24 cellular contexts compared by ENCODE assay signal in genomic region chr4:26866203-26866602, GRCh38. TPM values are rescaled to one million over a fixed set of nuclear protein-coding genes. Genes with fewer than 3 reads are reported as not detected.
DNase-seq lines count a peak whose midpoint lies in the region; ATAC-seq, FAIRE-seq and TF ChIP-seq lines count a peak whose summit lies in the region.
"Had no signal": no experiment of that assay in that cellular context is flagged by ENCODE, and none has a peak within 500 bp of the region (broad histone marks: within the 10 kb centered on the region; RNA-seq: fewer than 3 reads in every experiment).

No MANE protein-coding gene starts in this region.

- H3K36me3 ChIP-seq in GM23338 (ENCODE audit: insufficient read depth) (no peaks in the 10 kb centered on the region), K562 (ENCODE audit: control insufficient read depth, insufficient read depth, low read length) (no peaks in the 10 kb centered on the region)
- H3K36me3 ChIP-seq: brain microvascular endothelial cell, colonic mucosa, heart right ventricle, vagina, WERI-Rb-1 had no signal

- H3K4me1 Mint-ChIP-seq in activated CD8-positive, alpha-beta T cell treated with anti-CD3 and anti-CD28 coated beads for 36 hours (ENCODE audit: low read depth), result peaks cover 68% of the 10 kb centered on the region
- H3K4me1 Mint-ChIP-seq in activated CD8-positive, alpha-beta T cell treated with anti-CD3 and anti-CD28 coated beads, Interleukin-2, amount 10 ng/mL, durations not matched to agents 7 days and 5 days (ENCODE audit: low read depth), result peaks cover 64% of the 10 kb centered on the region
- peaks cover 53% of the 10 kb centered on the region for H3K4me1 Mint-ChIP-seq in GM23338
- peaks cover 59 to 76% of the 10 kb centered on the region in 2 donors for H3K4me1 Mint-ChIP-seq in natural killer cell treated with Interleukin-12 subunit alpha and Interleukin-12 subunit beta and Interleukin-15 and Interleukin-18, amount 100 ng/mL, for 72 hours (ENCODE audit: low read depth in 2 of 2)

- no peak for ATAC-seq in activated CD8-positive, alpha-beta T cell treated with anti-CD3 and anti-CD28 coated beads for 36 hours
- ATAC-seq in activated CD8-positive, alpha-beta T cell treated with anti-CD3 and anti-CD28 coated beads, Interleukin-2, amount 10 ng/mL, durations not matched to agents 7 days and 5 days, result no peak
- ATAC-seq in GM23338 (peak; percentile 43), K562 (no peak; the same call in 2 of the 3 replicates)
- no peak for ATAC-seq in natural killer cell treated with Interleukin-12 subunit alpha and Interleukin-12 subunit beta and Interleukin-15 and Interleukin-18, amount 100 ng/mL, for 72 hours
- ATAC-seq: A549, heart right ventricle, left ventricle myocardium superior, PC-3 had no signal

- H3K9me3 ChIP-seq in K562 (replicated peaks; ENCODE audit: control insufficient read depth, insufficient read depth, low read depth, low read length), result no peaks in the 10 kb centered on the region
- H3K9me3 ChIP-seq: A549, colonic mucosa, heart right ventricle, vagina had no signal

- peaks cover 4% of the 10 kb centered on the region; the same call in 1 of the 2 replicates for H3F3A ChIP-seq in GM23338 (replicated peaks; ENCODE audit: low read depth)

- no peak overlapping the region for H3K27ac ChIP-seq in GM23338 (ENCODE audit: low read depth)
- H3K27ac ChIP-seq in K562 (ENCODE audit: extremely low read depth, low read depth, low read length), result no peak overlapping the region
- H3K27ac ChIP-seq: A549, brain microvascular endothelial cell, colonic mucosa, vagina, WERI-Rb-1 had no signal

- no peak for DNase-seq in activated CD8-positive, alpha-beta T cell treated with anti-CD3 and anti-CD28 coated beads for 36 hours
- DNase-seq in activated CD8-positive, alpha-beta T cell treated with anti-CD3 and anti-CD28 coated beads, Interleukin-2, amount 10 ng/mL, durations not matched to agents 7 days and 5 days, result no peak
- DNase-seq in GM23338 (ENCODE audit: low spot score) (peak; percentile 34), K562 (ENCODE audit: extremely low read depth in 1 of 4, low spot score in 3 of 4) (no peak), ecto neural progenitor cell (ENCODE audit: low spot score) (no peak), GF-D8 (lab: John Stamatoyannopoulos, UW) (no peak), posterior cingulate gyrus (no peak)
- no peak for DNase-seq in natural killer cell treated with Interleukin-12 subunit alpha and Interleukin-12 subunit beta and Interleukin-15 and Interleukin-18, amount 100 ng/mL, for 72 hours (ENCODE audit: low spot score)
- DNase-seq: activated CD4-positive, alpha-beta memory T cell treated with anti-CD3 and anti-CD28 coated beads, Interleukin-2, amount 10 ng/mL, durations not matched to agents 7 days and 5 days; brain microvascular endothelial cell; colonic mucosa; heart right ventricle; Kasumi-1; left ventricle myocardium superior; NCI-H1092; NCI-H2029; PC-3; retina; SIG-M5; stimulated activated CD4-positive, alpha-beta T cell treated with anti-CD3 and anti-CD28 coated beads, Interleukin-12 subunit alpha, Interleukin-12 subunit beta, amount 100 ng/mL, for 4 hours; WERI-Rb-1 had no signal

- CTCF ChIA-PET in activated CD8-positive, alpha-beta T cell treated with anti-CD3 and anti-CD28 coated beads for 36 hours (lab: Charles Lee), result interaction anchor here (1.0 to 1.7 kb wide), 2 partner anchors 135 to 144 kb away, joined by 4 to 8 read pairs; no protein-coding TSS in a partner anchor
- CTCF ChIA-PET in activated CD8-positive, alpha-beta T cell treated with anti-CD3 and anti-CD28 coated beads, Interleukin-2, amount 10 ng/mL, durations not matched to agents 7 days and 5 days (lab: Charles Lee), result interaction anchor here (1.1 to 2.1 kb wide), 4 partner anchors 13 to 135 kb away, joined by 3 to 7 read pairs (median 4); no protein-coding TSS in a partner anchor
- CTCF ChIA-PET in K562 (lab: Yijun Ruan, JAX; ENCODE audit: low intra/inter-chr PET ratio), result no interaction called here

- H3K9ac ChIP-seq in K562 (ENCODE audit: insufficient read depth in 1 of 2, low read depth in 2 of 2, low read length in 2 of 2), result no peak overlapping the region

- H3K4me1 ChIP-seq in GM23338 (ENCODE audit: insufficient read depth) (peaks cover 30% of the 10 kb centered on the region), K562 (replicated peaks in 1 of 2; ENCODE audit: control insufficient read depth in 2 of 2, insufficient read depth in 2 of 2, low read length in 2 of 2) (peaks cover 15% of the 10 kb centered on the region in 2 experiments; a peak in 4 of 5 replicates)

- H3K9me1 ChIP-seq in K562 (ENCODE audit: control insufficient read depth, insufficient read depth, low read length), result no peaks in the 10 kb centered on the region

- BruUV-seq in K562 (replicated peaks; lab: Mats Ljungman, UMichigan), result no TSS peak

- H3K9me3 Mint-ChIP-seq in activated CD8-positive, alpha-beta T cell treated with anti-CD3 and anti-CD28 coated beads for 36 hours, result no peaks in the 10 kb centered on the region
- no peaks in the 10 kb centered on the region for H3K9me3 Mint-ChIP-seq in activated CD8-positive, alpha-beta T cell treated with anti-CD3 and anti-CD28 coated beads, Interleukin-2, amount 10 ng/mL, durations not matched to agents 7 days and 5 days (ENCODE audit: insufficient read depth)
- no peaks in the 10 kb centered on the region for H3K9me3 Mint-ChIP-seq in GM23338
- no peaks in the 10 kb centered on the region for H3K9me3 Mint-ChIP-seq in natural killer cell treated with Interleukin-12 subunit alpha and Interleukin-12 subunit beta and Interleukin-15 and Interleukin-18, amount 100 ng/mL, for 72 hours
- H3K9me3 Mint-ChIP-seq: activated CD4-positive, alpha-beta memory T cell treated with anti-CD3 and anti-CD28 coated beads, Interleukin-2, amount 10 ng/mL, durations not matched to agents 7 days and 5 days had no signal

- H3K36me3 Mint-ChIP-seq in activated CD8-positive, alpha-beta T cell treated with anti-CD3 and anti-CD28 coated beads for 36 hours (ENCODE audit: low read depth), result peaks cover 11% of the 10 kb centered on the region
- peaks cover 25% of the 10 kb centered on the region for H3K36me3 Mint-ChIP-seq in activated CD8-positive, alpha-beta T cell treated with anti-CD3 and anti-CD28 coated beads, Interleukin-2, amount 10 ng/mL, durations not matched to agents 7 days and 5 days (ENCODE audit: low read depth)
- no peaks in the 10 kb centered on the region for H3K36me3 Mint-ChIP-seq in GM23338 (ENCODE audit: low read depth)
- peaks cover 8% of the 10 kb centered on the region for H3K36me3 Mint-ChIP-seq in natural killer cell treated with Interleukin-12 subunit alpha and Interleukin-12 subunit beta and Interleukin-15 and Interleukin-18, amount 100 ng/mL, for 72 hours

- no peak for FAIRE-seq in K562 (lab: Jason Lieb, UNC)
- FAIRE-seq: A549, H54 had no signal

- intact Hi-C loops in activated CD8-positive, alpha-beta T cell treated with anti-CD3 and anti-CD28 coated beads for 36 hours (cut with micrococcal nuclease), result loop anchor here (10.0 kb wide), 2 partner anchors 411 to 541 kb away; partner anchors contain the start of gene RBPJ
- intact Hi-C loops in K562 (cut with micrococcal nuclease) (loop anchor here (10.0 kb wide), 1 partner anchor 411 kb away; no protein-coding TSS in a partner anchor), posterior cingulate gyrus (cut with DNase I) (no loop called here)

- in situ Hi-C loops in K562 (cut with MboI), result no loop called here

- H3K9me2 ChIP-seq in GM23338 (ENCODE audit: insufficient read depth), result no peaks in the 10 kb centered on the region

- no peak for TF ChIP-seq POLR2A in K562 (conservative IDR thresholded peaks at IDR 0.05)

- peaks cover 20% of the 10 kb centered on the region for H3K27me3 ChIP-seq in GM23338 (ENCODE audit: insufficient read depth)
- no peaks in the 10 kb centered on the region for H3K27me3 ChIP-seq in K562 (ENCODE audit: control insufficient read depth in 2 of 2, insufficient read depth in 2 of 2, low read length in 2 of 2)
- H3K27me3 ChIP-seq: brain microvascular endothelial cell, colonic mucosa, heart right ventricle, vagina had no signal

- TF ChIP-seq EP300 in K562 (IDR thresholded peaks at IDR 0.05; ENCODE audit: low read length), result no peak

- 46% methylated on average over 1 of the region's 1 CpG for WGBS in K562 (ENCODE audit: insufficient coverage, low coverage, missing lambda C conversion rate)

- no peaks in the 10 kb centered on the region for H3K27me3 Mint-ChIP-seq in activated CD8-positive, alpha-beta T cell treated with anti-CD3 and anti-CD28 coated beads for 36 hours
- no peaks in the 10 kb centered on the region for H3K27me3 Mint-ChIP-seq in activated CD8-positive, alpha-beta T cell treated with anti-CD3 and anti-CD28 coated beads, Interleukin-2, amount 10 ng/mL, durations not matched to agents 7 days and 5 days (ENCODE audit: low read depth)
- H3K27me3 Mint-ChIP-seq in GM23338 (ENCODE audit: insufficient read depth, low read depth, poor library complexity), result no peaks in the 10 kb centered on the region
- H3K27me3 Mint-ChIP-seq in natural killer cell treated with Interleukin-12 subunit alpha and Interleukin-12 subunit beta and Interleukin-15 and Interleukin-18, amount 100 ng/mL, for 72 hours, result no peaks in the 10 kb centered on the region
- H3K27me3 Mint-ChIP-seq: activated CD4-positive, alpha-beta memory T cell treated with anti-CD3 and anti-CD28 coated beads, Interleukin-2, amount 10 ng/mL, durations not matched to agents 7 days and 5 days had no signal

- POLR2A ChIA-PET in activated CD8-positive, alpha-beta T cell treated with anti-CD3 and anti-CD28 coated beads for 36 hours (lab: Charles Lee), result interaction anchor here (2.7 kb wide), 1 partner anchor 18 kb away, joined by 9 read pairs; no protein-coding TSS in a partner anchor
- POLR2A ChIA-PET in activated CD8-positive, alpha-beta T cell treated with anti-CD3 and anti-CD28 coated beads, Interleukin-2, amount 10 ng/mL, durations not matched to agents 7 days and 5 days (lab: Charles Lee), result interaction anchor here (0.5 to 1.4 kb wide), 4 partner anchors 18 to 109 kb away, joined by 3 to 4 read pairs (median 3); no protein-coding TSS in a partner anchor
- POLR2A ChIA-PET in K562 (lab: Yijun Ruan, JAX), result interaction anchor here (1.0 to 3.4 kb wide), 2 partner anchors 9 to 536 kb away, joined by 3 to 14 read pairs; no protein-coding TSS in a partner anchor

- H3K4me2 ChIP-seq in GM23338 (peak overlapping the region; percentile 9), K562 (ENCODE audit: insufficient read depth, low read length) (no peak overlapping the region)
- H3K4me2 ChIP-seq: A549 had no signal

- TF ChIP-seq RAD21 in K562 (CRISPR knock-in tag; conservative IDR thresholded peaks at IDR 0.05 in 1 of 2, IDR thresholded peaks at IDR 0.05 in 1 of 2), result no peak

- H3K27ac Mint-ChIP-seq in activated CD8-positive, alpha-beta T cell treated with anti-CD3 and anti-CD28 coated beads for 36 hours, result peak overlapping the region; percentile 50
- H3K27ac Mint-ChIP-seq in activated CD8-positive, alpha-beta T cell treated with anti-CD3 and anti-CD28 coated beads, Interleukin-2, amount 10 ng/mL, durations not matched to agents 7 days and 5 days, result no peak overlapping the region
- H3K27ac Mint-ChIP-seq in GM23338, result no peak overlapping the region
- peak overlapping the region; percentile 9 to 67 for H3K27ac Mint-ChIP-seq in natural killer cell treated with Interleukin-12 subunit alpha and Interleukin-12 subunit beta and Interleukin-15 and Interleukin-18, amount 100 ng/mL, for 72 hours
- H3K27ac Mint-ChIP-seq: activated CD4-positive, alpha-beta memory T cell treated with anti-CD3 and anti-CD28 coated beads, Interleukin-2, amount 10 ng/mL, durations not matched to agents 7 days and 5 days had no signal

- H4K20me1 ChIP-seq in GM23338 (replicated peaks; ENCODE audit: insufficient read depth) (peaks cover 17% of the 10 kb centered on the region), K562 (replicated peaks; ENCODE audit: control insufficient read depth, insufficient read depth, low read length) (peaks cover 3% of the 10 kb centered on the region; the same call in 1 of the 2 replicates)

- H3K4me3 ChIP-seq in GM23338, result no peak overlapping the region
- H3K4me3 ChIP-seq in K562, result no peak overlapping the region
- H3K4me3 ChIP-seq: A549, colonic mucosa, heart right ventricle, vagina had no signal

- H3K4me3 Mint-ChIP-seq in activated CD8-positive, alpha-beta T cell treated with anti-CD3 and anti-CD28 coated beads for 36 hours, result peak overlapping the region; percentile 7
- no peak overlapping the region for H3K4me3 Mint-ChIP-seq in activated CD8-positive, alpha-beta T cell treated with anti-CD3 and anti-CD28 coated beads, Interleukin-2, amount 10 ng/mL, durations not matched to agents 7 days and 5 days
- H3K4me3 Mint-ChIP-seq in GM23338, result no peak overlapping the region
- peak overlapping the region; percentile 78 for H3K4me3 Mint-ChIP-seq in natural killer cell treated with Interleukin-12 subunit alpha and Interleukin-12 subunit beta and Interleukin-15 and Interleukin-18, amount 100 ng/mL, for 72 hours
- H3K4me3 Mint-ChIP-seq: activated CD4-positive, alpha-beta memory T cell treated with anti-CD3 and anti-CD28 coated beads, Interleukin-2, amount 10 ng/mL, durations not matched to agents 7 days and 5 days had no signal

- TF ChIP-seq CTCF in activated CD8-positive, alpha-beta T cell treated with anti-CD3 and anti-CD28 coated beads for 36 hours (IDR thresholded peaks at IDR 0.05), result no peak
- TF ChIP-seq CTCF in GM23338 (conservative IDR thresholded peaks at IDR 0.05; ENCODE audit: low read depth in 2 of 2), result no peak
- TF ChIP-seq CTCF in K562 (IDR thresholded peaks at IDR 0.05 in 2 of 3, conservative IDR thresholded peaks at IDR 0.05 in 1 of 3; ENCODE audit: insufficient read depth in 2 of 3, low read depth in 1 of 3, low read length in 3 of 3), result no peak

- peaks cover 91% of the 10 kb centered on the region for H3K79me2 ChIP-seq in GM23338 (replicated peaks; ENCODE audit: insufficient read depth)
- H3K79me2 ChIP-seq in K562 (ENCODE audit: control insufficient read depth, insufficient read depth, low read length), result peaks cover 37% of the 10 kb centered on the region

- H2AFZ ChIP-seq in GM23338, result no peak overlapping the region
- no peak overlapping the region for H2AFZ ChIP-seq in K562 (ENCODE audit: low read depth, low read length)

RNA-seq across cellular contexts. Expression of gene STIM2, which starts 5.6 kb away (rescaled TPM):
- 10 to 100 TPM; 44.4 to 46.6 TPM for total RNA-seq in activated CD8-positive, alpha-beta T cell treated with anti-CD3 and anti-CD28 coated beads for 36 hours
- 10 to 100 TPM; 52.3 to 53.3 TPM for total RNA-seq in activated CD8-positive, alpha-beta T cell treated with anti-CD3 and anti-CD28 coated beads, Interleukin-2, amount 10 ng/mL, durations not matched to agents 7 days and 5 days
- total RNA-seq in GM23338 (2014; rRNA removed; shearing (Covaris generic)), result 13.1 and 15.1 TPM in 2 replicates
- polyA plus RNA-seq in GM23338 (2016; fragmentation: Nextera tagmentation; extraction: Ambion mirVana) (17.4 and 17.8 TPM in 2 replicates), K562 (2011; rRNA removed) (20.4 and 25.6 TPM in 2 replicates), K562 (2014; fragmentation: Illumina TruSeq; extraction: Trizol) (11.3 and 14.8 TPM in 2 replicates), K562 (2014; fragmentation: Nextera tagmentation; extraction: Ambion mirVana) (10 to 100 TPM in 1 of 2 experiments, 1 to 10 TPM in 1; 7.2 to 12.6 TPM), K562 (2014; rRNA removed) (16.7 TPM in 2 replicates)
- total RNA-seq in K562 (2011; cell fraction: chromatin; rRNA removed; ENCODE audit: low replicate concordance), result 20.8 and 31.2 TPM in 2 replicates
- total RNA-seq in K562 (2011; cell fraction: nucleolus; rRNA removed), result 19.7 and 25.0 TPM in 2 replicates
- total RNA-seq in K562 (2011; cell fraction: nucleoplasm; rRNA removed), result 29.2 and 44.9 TPM in 2 replicates
- total RNA-seq in K562 (2014; rRNA removed) (12.8 and 13.3 TPM in 2 replicates), K562 (2014; rRNA removed; fragmentation: Illumina TruSeq; extraction: Trizol) (13.8 and 15.4 TPM in 2 replicates), K562 (2015; rRNA removed; fragmentation: Illumina TruSeq; extraction: Trizol) (17.6 and 21.8 TPM in 2 replicates), K562 (2021) (25.7 and 26.8 TPM in 2 replicates)
- polyA plus RNA-seq in K562 (2011; cell fraction: cytosol; rRNA removed), result 15.5 and 16.3 TPM in 2 replicates
- polyA plus RNA-seq in K562 (2011; cell fraction: nucleus; rRNA removed), result 77.9 and 90.8 TPM in 2 replicates
- 18.2 and 24.6 TPM in 2 replicates for polyA plus RNA-seq in K562 (2012)
- polyA minus RNA-seq in K562 (2011; rRNA and poly(A)+ RNA removed), result 15.1 and 23.5 TPM in 2 replicates
- 5.2 and 6.7 TPM in 2 replicates for polyA minus RNA-seq in K562 (2011; cell fraction: cytosol; rRNA and poly(A)+ RNA removed)
- 22.5 and 32.1 TPM in 2 replicates for polyA minus RNA-seq in K562 (2011; cell fraction: nucleus; rRNA and poly(A)+ RNA removed)
- 10 to 100 TPM; 55.5 to 57.9 TPM for total RNA-seq in natural killer cell treated with Interleukin-12 subunit alpha and Interleukin-12 subunit beta and Interleukin-15 and Interleukin-18, amount 100 ng/mL, for 72 hours

Comparison
In these comparisons a context has a peak if more than half of its experiments do, and no peak if none do; other contexts are left out.
1. H3K27ac Mint-ChIP-seq: peak in activated CD8-positive, alpha-beta T cell treated with anti-CD3 and anti-CD28 coated beads for 36 hours (single experiment) and natural killer cell treated with Interleukin-12 subunit alpha and Interleukin-12 subunit beta and Interleukin-15 and Interleukin-18, amount 100 ng/mL, for 72 hours (2 of 2); none in activated CD8-positive, alpha-beta T cell treated with anti-CD3 and anti-CD28 coated beads, Interleukin-2, amount 10 ng/mL, durations not matched to agents 7 days and 5 days (single experiment) and GM23338 (single experiment).
2. H3K4me3 Mint-ChIP-seq: peak in activated CD8-positive, alpha-beta T cell treated with anti-CD3 and anti-CD28 coated beads for 36 hours (single experiment) and natural killer cell treated with Interleukin-12 subunit alpha and Interleukin-12 subunit beta and Interleukin-15 and Interleukin-18, amount 100 ng/mL, for 72 hours (single experiment); none in activated CD8-positive, alpha-beta T cell treated with anti-CD3 and anti-CD28 coated beads, Interleukin-2, amount 10 ng/mL, durations not matched to agents 7 days and 5 days (single experiment) and GM23338 (single experiment).